ENCODE assay signal across 9 cellular contexts in genomic region chr6:108874470-108875160, GRCh38. TPM values are rescaled to one million over a fixed set of nuclear protein-coding genes. Genes with fewer than 3 reads are reported as not detected.
A peak's percentile ranks its signal among the peaks of the same experiment; 100 is the strongest.
DNase-seq lines count a peak whose midpoint lies in the region; ATAC-seq and TF ChIP-seq lines count a peak whose summit lies in the region.
"Had no signal": no experiment of that assay in that cellular context is flagged by ENCODE, and none has a peak within 500 bp of the region (broad histone marks: within the 10 kb centered on the region; RNA-seq: fewer than 3 reads in every experiment).

No MANE protein-coding gene starts in this region.

- no peaks in the 10 kb centered on the region for H3K9me3 Mint-ChIP-seq in MCF 10A (ENCODE audit: unreplicated experiment)
- peaks cover 5% of the 10 kb centered on the region for H3K9me3 Mint-ChIP-seq in activated CD8-positive, alpha-beta T cell treated with anti-CD3 and anti-CD28 coated beads, Interleukin-2, amount 10 ng/mL, durations not matched to agents 7 days and 5 days (ENCODE audit: insufficient read depth)
- H3K9me3 Mint-ChIP-seq in stimulated activated naive CD8-positive, alpha-beta T cell treated with anti-CD3 and anti-CD28 coated beads, Interleukin-15, Interleukin-2, amounts not matched to agents 100 ng/mL and 50 ng/mL, for 24 hours, result peaks cover 5% of the 10 kb centered on the region

- DNase-seq in MCF 10A (ENCODE audit: unreplicated experiment) (peak; percentile 55), mammary epithelial cell (no peak), right atrium auricular region (ENCODE audit: low spot score) (no peak), SJCRH30 (no peak), NCI-H510A (lab: John Stamatoyannopoulos, UW) (no peak)
- peak; percentile 78 for DNase-seq in activated CD8-positive, alpha-beta T cell treated with anti-CD3 and anti-CD28 coated beads, Interleukin-2, amount 10 ng/mL, durations not matched to agents 7 days and 5 days

- H3K4me1 Mint-ChIP-seq in MCF 10A (ENCODE audit: insufficient read depth, unreplicated experiment), result peaks cover 28% of the 10 kb centered on the region
- H3K4me1 Mint-ChIP-seq in activated CD8-positive, alpha-beta T cell treated with anti-CD3 and anti-CD28 coated beads, Interleukin-2, amount 10 ng/mL, durations not matched to agents 7 days and 5 days (ENCODE audit: low read depth), result peaks cover 63% of the 10 kb centered on the region
- H3K4me1 Mint-ChIP-seq in stimulated activated naive CD8-positive, alpha-beta T cell treated with anti-CD3 and anti-CD28 coated beads, Interleukin-15, Interleukin-2, amounts not matched to agents 100 ng/mL and 50 ng/mL, for 24 hours (ENCODE audit: low read depth), result peaks cover 45% of the 10 kb centered on the region

- BruUV-seq in MCF 10A (replicated peaks; lab: Mats Ljungman, UMichigan), result no TSS peak
- BruUV-seq in mammary epithelial cell (replicated peaks; lab: Mats Ljungman, UMichigan), result no TSS peak

- ATAC-seq in HG03175 (IDR thresholded peaks at IDR 0.05; ENCODE audit: unreplicated experiment), result peak; percentile 87
- ATAC-seq in activated CD8-positive, alpha-beta T cell treated with anti-CD3 and anti-CD28 coated beads, Interleukin-2, amount 10 ng/mL, durations not matched to agents 7 days and 5 days, result peak; percentile 80

- intact Hi-C loops in MCF 10A (cut with micrococcal nuclease), result no loop called here
- intact Hi-C loops in mammary epithelial cell (cut with micrococcal nuclease), result no loop called here

- 93% methylated on average over 5 of the region's 5 CpGs for WGBS in mammary epithelial cell (ENCODE audit: low coverage, missing lambda C conversion rate)

- in situ Hi-C loops in mammary epithelial cell (cut with MboI; ENCODE audit: low sequenced_read_pairs in 2 of 2), result loop anchor here in 1 of 2 donors (25.0 kb wide), 1 partner anchor 188 kb away; no protein-coding TSS in a partner anchor

- H3K4me2 ChIP-seq in mammary epithelial cell (ENCODE audit: insufficient read depth, low read depth, low read length), result no peak overlapping the region
- H3K4me2 ChIP-seq: BLaER1 had no signal

- H4K20me1 ChIP-seq in mammary epithelial cell (ENCODE audit: insufficient read depth, low read length), result no peaks in the 10 kb centered on the region
- H4K20me1 ChIP-seq: BLaER1 had no signal

- no peaks in the 10 kb centered on the region for H3K36me3 ChIP-seq in mammary epithelial cell (ENCODE audit: insufficient read depth, low read length)
- H3K36me3 ChIP-seq in right atrium auricular region, result no peaks in the 10 kb centered on the region
- H3K36me3 ChIP-seq in SJCRH30, result no peaks in the 10 kb centered on the region

- no peaks in the 10 kb centered on the region for H3K27me3 ChIP-seq in mammary epithelial cell (ENCODE audit: insufficient read depth, low read length)
- no peaks in the 10 kb centered on the region for H3K27me3 ChIP-seq in right atrium auricular region
- no peaks in the 10 kb centered on the region for H3K27me3 ChIP-seq in SJCRH30
- H3K27me3 ChIP-seq: BLaER1 had no signal

- H3K27ac ChIP-seq in mammary epithelial cell (ENCODE audit: insufficient read depth, low read depth, low read length), result no peak overlapping the region
- peak overlapping the region; percentile 66 to 81 for H3K27ac ChIP-seq in right atrium auricular region
- no peak overlapping the region for H3K27ac ChIP-seq in SJCRH30
- H3K27ac ChIP-seq: BLaER1 had no signal

- TF ChIP-seq CTCF in MCF 10A (IDR thresholded peaks at IDR 0.05; ENCODE audit: unreplicated experiment), result no peak
- no peak for TF ChIP-seq CTCF in mammary epithelial cell (conservative IDR thresholded peaks at IDR 0.05 in 1 of 2, IDR thresholded peaks at IDR 0.05 in 1 of 2; ENCODE audit: extremely low read depth in 1 of 2, insufficient read depth in 1 of 2, low read depth in 1 of 2, low read length in 2 of 2)
- no peak for TF ChIP-seq CTCF in right atrium auricular region (IDR thresholded peaks at IDR 0.05)

- H3K79me2 ChIP-seq in mammary epithelial cell (ENCODE audit: insufficient read depth, low read length), result no peaks in the 10 kb centered on the region

- no peak overlapping the region for H3K4me3 ChIP-seq in mammary epithelial cell (replicated peaks in 1 of 3; ENCODE audit: insufficient read depth in 1 of 3, low read depth in 2 of 3, low read length in 3 of 3)
- no peak overlapping the region for H3K4me3 ChIP-seq in right atrium auricular region
- H3K4me3 ChIP-seq in SJCRH30, result no peak overlapping the region
- H3K4me3 ChIP-seq: BLaER1 had no signal

- dilution Hi-C loops in mammary epithelial cell (cut with HindIII; ENCODE audit: low sequenced_read_pairs), result no loop called here

- POLR2A ChIA-PET in MCF 10A (lab: Yijun Ruan, JAX), result no interaction called here
- POLR2A ChIA-PET in activated CD8-positive, alpha-beta T cell treated with anti-CD3 and anti-CD28 coated beads, Interleukin-2, amount 10 ng/mL, durations not matched to agents 7 days and 5 days (lab: Charles Lee), result interaction anchor here (0.6 to 3.4 kb wide), 9 partner anchors 9 to 334 kb away, joined by 3 to 24 read pairs (median 3); partner anchors contain the start of gene FOXO3

- H3K27ac Mint-ChIP-seq in MCF 10A (ENCODE audit: low read depth, unreplicated experiment), result no peak overlapping the region
- H3K27ac Mint-ChIP-seq in activated CD8-positive, alpha-beta T cell treated with anti-CD3 and anti-CD28 coated beads, Interleukin-2, amount 10 ng/mL, durations not matched to agents 7 days and 5 days, result peak overlapping the region; percentile 94
- H3K27ac Mint-ChIP-seq in stimulated activated naive CD8-positive, alpha-beta T cell treated with anti-CD3 and anti-CD28 coated beads, Interleukin-15, Interleukin-2, amounts not matched to agents 100 ng/mL and 50 ng/mL, for 24 hours, result peak overlapping the region; percentile 90

- no peaks in the 10 kb centered on the region for H3K9me3 ChIP-seq in mammary epithelial cell (replicated peaks; ENCODE audit: insufficient read depth, low read length)
- H3K9me3 ChIP-seq in right atrium auricular region, result no peaks in the 10 kb centered on the region
- H3K9me3 ChIP-seq in SJCRH30 (replicated peaks), result no peaks in the 10 kb centered on the region

- CTCF ChIA-PET in MCF 10A (lab: Yijun Ruan, JAX) (interaction anchor here (0.8 to 1.9 kb wide), 3 partner anchors 16 to 328 kb away, joined by 3 to 8 read pairs (median 3); no protein-coding TSS in a partner anchor), mammary epithelial cell (lab: Charles Lee; ENCODE audit: low non-redundant PET) (no interaction called here)
- CTCF ChIA-PET in activated CD8-positive, alpha-beta T cell treated with anti-CD3 and anti-CD28 coated beads, Interleukin-2, amount 10 ng/mL, durations not matched to agents 7 days and 5 days (lab: Charles Lee), result interaction anchor here (0.9 to 1.5 kb wide), 10 partner anchors 8 to 199 kb away, joined by 3 to 8 read pairs (median 4); no protein-coding TSS in a partner anchor

- no peaks in the 10 kb centered on the region for H3K27me3 Mint-ChIP-seq in MCF 10A (ENCODE audit: insufficient read depth, unreplicated experiment)
- no peaks in the 10 kb centered on the region for H3K27me3 Mint-ChIP-seq in activated CD8-positive, alpha-beta T cell treated with anti-CD3 and anti-CD28 coated beads, Interleukin-2, amount 10 ng/mL, durations not matched to agents 7 days and 5 days (ENCODE audit: low read depth)
- no peaks in the 10 kb centered on the region for H3K27me3 Mint-ChIP-seq in stimulated activated naive CD8-positive, alpha-beta T cell treated with anti-CD3 and anti-CD28 coated beads, Interleukin-15, Interleukin-2, amounts not matched to agents 100 ng/mL and 50 ng/mL, for 24 hours

- H3K4me1 ChIP-seq in mammary epithelial cell (ENCODE audit: insufficient read depth, low read length) (no peaks in the 10 kb centered on the region), right atrium auricular region (peaks cover 0 to 55% of the 10 kb centered on the region in 2 donors), SJCRH30 (no peaks in the 10 kb centered on the region)

- no peak overlapping the region for H3K9ac ChIP-seq in mammary epithelial cell (ENCODE audit: insufficient read depth, low read length)
- H3K9ac ChIP-seq: BLaER1 had no signal

- no peak overlapping the region for H2AFZ ChIP-seq in mammary epithelial cell (ENCODE audit: low read depth, low read length)

- H3K4me3 Mint-ChIP-seq in MCF 10A (ENCODE audit: unreplicated experiment), result no peak overlapping the region
- H3K4me3 Mint-ChIP-seq in activated CD8-positive, alpha-beta T cell treated with anti-CD3 and anti-CD28 coated beads, Interleukin-2, amount 10 ng/mL, durations not matched to agents 7 days and 5 days, result peak overlapping the region; percentile 47
- H3K4me3 Mint-ChIP-seq in stimulated activated naive CD8-positive, alpha-beta T cell treated with anti-CD3 and anti-CD28 coated beads, Interleukin-15, Interleukin-2, amounts not matched to agents 100 ng/mL and 50 ng/mL, for 24 hours, result peak overlapping the region; percentile 70

- peaks cover 5% of the 10 kb centered on the region for H3K36me3 Mint-ChIP-seq in MCF 10A (ENCODE audit: insufficient read depth, unreplicated experiment)
- peaks cover 72% of the 10 kb centered on the region for H3K36me3 Mint-ChIP-seq in activated CD8-positive, alpha-beta T cell treated with anti-CD3 and anti-CD28 coated beads, Interleukin-2, amount 10 ng/mL, durations not matched to agents 7 days and 5 days (ENCODE audit: low read depth)
- peaks cover 29% of the 10 kb centered on the region for H3K36me3 Mint-ChIP-seq in stimulated activated naive CD8-positive, alpha-beta T cell treated with anti-CD3 and anti-CD28 coated beads, Interleukin-15, Interleukin-2, amounts not matched to agents 100 ng/mL and 50 ng/mL, for 24 hours (ENCODE audit: low read depth)

RNA-seq across cellular contexts. Expression of gene ARMC2, which starts 26.4 kb away (rescaled TPM):
- total RNA-seq in MCF 10A (2022) (1.6 and 3.2 TPM in 2 replicates), mammary epithelial cell (1 to 10 TPM; 1.5 to 2.5 TPM), right atrium auricular region (1 to 10 TPM; 5.3 to 5.5 TPM)
- polyA plus RNA-seq in mammary epithelial cell, result 1.5 TPM
- not detected for polyA minus RNA-seq in mammary epithelial cell
- 10 to 100 TPM; 10.3 to 10.9 TPM for total RNA-seq in activated CD8-positive, alpha-beta T cell treated with anti-CD3 and anti-CD28 coated beads, Interleukin-2, amount 10 ng/mL, durations not matched to agents 7 days and 5 days
- total RNA-seq in SJCRH30 (2014; rRNA removed; shearing (Covaris generic)), result 3.5 and 3.8 TPM in 2 replicates

Comparison
In these comparisons a context has a peak if more than half of its experiments do, and no peak if none do; other contexts are left out.
1. DNase-seq: peak in MCF 10A (single experiment) and activated CD8-positive, alpha-beta T cell treated with anti-CD3 and anti-CD28 coated beads, Interleukin-2, amount 10 ng/mL, durations not matched to agents 7 days and 5 days (single experiment); none in mammary epithelial cell (single experiment), right atrium auricular region (single experiment), SJCRH30 (0 of 2) and NCI-H510A (single experiment).
2. H3K27ac ChIP-seq: peak in right atrium auricular region (2 of 2); none in mammary epithelial cell (single experiment) and SJCRH30 (single experiment).